Comparison of ENCODE assay signal across 8 cellular contexts in the genomic region with DNA sequence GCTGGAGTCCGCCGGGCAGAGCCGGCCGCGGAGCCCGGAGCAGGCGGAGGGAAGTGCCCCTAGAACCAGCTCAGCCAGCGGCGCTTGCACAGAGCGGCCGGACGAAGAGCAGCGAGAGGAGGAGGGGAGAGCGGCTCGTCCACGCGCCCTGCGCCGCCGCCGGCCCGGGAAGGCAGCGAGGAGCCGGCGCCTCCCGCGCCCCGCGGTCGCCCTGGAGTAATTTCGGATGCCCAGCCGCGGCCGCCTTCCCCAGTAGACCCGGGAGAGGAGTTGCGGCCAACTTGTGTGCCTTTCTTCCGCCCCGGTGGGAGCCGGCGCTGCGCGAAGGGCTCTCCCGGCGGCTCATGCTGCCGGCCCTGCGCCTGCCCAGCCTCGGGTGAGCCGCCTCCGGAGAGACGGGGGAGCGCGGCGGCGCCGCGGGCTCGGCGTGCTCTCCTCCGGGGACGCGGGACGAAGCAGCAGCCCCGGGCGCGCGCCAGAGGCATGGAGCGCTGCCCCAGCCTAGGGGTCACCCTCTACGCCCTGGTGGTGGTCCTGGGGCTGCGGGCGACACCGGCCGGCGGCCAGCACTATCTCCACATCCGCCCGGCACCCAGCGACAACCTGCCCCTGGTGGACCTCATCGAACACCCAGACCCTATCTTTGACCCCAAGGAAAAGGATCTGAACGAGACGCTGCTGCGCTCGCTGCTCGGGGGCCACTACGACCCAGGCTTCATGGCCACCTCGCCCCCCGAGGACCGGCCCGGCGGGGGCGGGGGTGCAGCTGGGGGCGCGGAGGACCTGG. TPM values are rescaled to one million over a fixed set of nuclear protein-coding genes. Genes with fewer than 3 reads are reported as not detected.
DNase-seq lines count a peak whose midpoint lies in the region; ATAC-seq and TF ChIP-seq lines count a peak whose summit lies in the region.

No MANE protein-coding gene starts in this region.

- TF ChIP-seq CTCF in BJ (IDR thresholded peaks at IDR 0.05; ENCODE audit: insufficient read depth, low read depth, low read length) (no peak), type B pancreatic cell (conservative IDR thresholded peaks at IDR 0.05) (no peak)

- no peaks in the 10 kb centered on the region for H3K9me3 Mint-ChIP-seq in activated T-cell treated with anti-CD3 and anti-CD28 coated beads, Interleukin-2, amount 50 U/mL, for 4 hours
- H3K9me3 Mint-ChIP-seq in natural killer cell treated with Interleukin-12 subunit alpha and Interleukin-12 subunit beta and Interleukin-15 and Interleukin-18, amount 100 ng/mL, for 72 hours: no peaks in the 10 kb centered on the region
- no peaks in the 10 kb centered on the region for H3K9me3 Mint-ChIP-seq in type B pancreatic cell

- H3K27me3 Mint-ChIP-seq in activated T-cell treated with anti-CD3 and anti-CD28 coated beads, Interleukin-2, amount 50 U/mL, for 4 hours (ENCODE audit: low read depth): peaks cover 48% of the 10 kb centered on the region
- peaks cover 49 to 64% of the 10 kb centered on the region in 2 donors for H3K27me3 Mint-ChIP-seq in natural killer cell treated with Interleukin-12 subunit alpha and Interleukin-12 subunit beta and Interleukin-15 and Interleukin-18, amount 100 ng/mL, for 72 hours
- H3K27me3 Mint-ChIP-seq in type B pancreatic cell: peaks cover 69% of the 10 kb centered on the region

- POLR2A ChIA-PET in BJ (lab: Charles Lee): no interaction called here

- no peak overlapping the region for H3K27ac Mint-ChIP-seq in natural killer cell treated with Interleukin-12 subunit alpha and Interleukin-12 subunit beta and Interleukin-15 and Interleukin-18, amount 100 ng/mL, for 72 hours
- H3K27ac Mint-ChIP-seq in type B pancreatic cell: no peak overlapping the region

- H3K36me3 ChIP-seq in BJ (ENCODE audit: control insufficient read depth, insufficient read depth, low read length) (no peaks in the 10 kb centered on the region), H7 (replicated peaks; ENCODE audit: control insufficient read depth, insufficient read depth, low read length) (no peaks in the 10 kb centered on the region)

- ATAC-seq in activated T-cell treated with anti-CD3 and anti-CD28 coated beads, Interleukin-2, amount 50 U/mL, for 4 hours: peak; percentile 51 to 57
- peak; percentile 53 to 72 for ATAC-seq in natural killer cell treated with Interleukin-12 subunit alpha and Interleukin-12 subunit beta and Interleukin-15 and Interleukin-18, amount 100 ng/mL, for 72 hours
- no peak for ATAC-seq in HG03460 (IDR thresholded peaks at IDR 0.05; ENCODE audit: unreplicated experiment)

- CTCF ChIA-PET in BJ (lab: Yijun Ruan, JAX): interaction anchor here (0.5 to 12.8 kb wide), 15 partner anchors 9 to 240 kb away, joined by 3 to 274 read pairs (median 3); a partner anchor contains a TSS

- H3K4me3 Mint-ChIP-seq in activated T-cell treated with anti-CD3 and anti-CD28 coated beads, Interleukin-2, amount 50 U/mL, for 4 hours: peak overlapping the region; percentile 71
- H3K4me3 Mint-ChIP-seq in natural killer cell treated with Interleukin-12 subunit alpha and Interleukin-12 subunit beta and Interleukin-15 and Interleukin-18, amount 100 ng/mL, for 72 hours: peak overlapping the region; percentile 47
- peak overlapping the region; percentile 84 for H3K4me3 Mint-ChIP-seq in type B pancreatic cell

- DNase-seq in BJ (ENCODE audit: low read depth) (no peak), H7 (peak; percentile 83), NCI-H774 (lab: John Stamatoyannopoulos, UW) (peak; percentile 21), fibroblast of peridontal ligament (ENCODE audit: extremely low read depth) (peak; percentile 39), type B pancreatic cell (ENCODE audit: extremely low spot score, unreplicated experiment) (peak; percentile 81)
- peak; percentile 28 for DNase-seq in activated T-cell treated with anti-CD3 and anti-CD28 coated beads, Interleukin-2, amount 50 U/mL, for 4 hours
- DNase-seq in natural killer cell treated with Interleukin-12 subunit alpha and Interleukin-12 subunit beta and Interleukin-15 and Interleukin-18, amount 100 ng/mL, for 72 hours (ENCODE audit: low spot score): no peak

- peaks cover 36% of the 10 kb centered on the region for H3K4me1 Mint-ChIP-seq in activated T-cell treated with anti-CD3 and anti-CD28 coated beads, Interleukin-2, amount 50 U/mL, for 4 hours (ENCODE audit: low read depth)
- H3K4me1 Mint-ChIP-seq in natural killer cell treated with Interleukin-12 subunit alpha and Interleukin-12 subunit beta and Interleukin-15 and Interleukin-18, amount 100 ng/mL, for 72 hours (ENCODE audit: low read depth in 2 of 2): peaks cover 0 to 10% of the 10 kb centered on the region in 2 donors
- peaks cover 19% of the 10 kb centered on the region for H3K4me1 Mint-ChIP-seq in type B pancreatic cell (ENCODE audit: unreplicated experiment)

- H3K36me3 Mint-ChIP-seq in activated T-cell treated with anti-CD3 and anti-CD28 coated beads, Interleukin-2, amount 50 U/mL, for 4 hours (ENCODE audit: insufficient read depth): no peaks in the 10 kb centered on the region
- H3K36me3 Mint-ChIP-seq in natural killer cell treated with Interleukin-12 subunit alpha and Interleukin-12 subunit beta and Interleukin-15 and Interleukin-18, amount 100 ng/mL, for 72 hours: no peaks in the 10 kb centered on the region
- H3K36me3 Mint-ChIP-seq in type B pancreatic cell: no peaks in the 10 kb centered on the region

- H3K27me3 ChIP-seq in BJ (ENCODE audit: control insufficient read depth, insufficient read depth, low read length) (peaks cover 15% of the 10 kb centered on the region), H7 (ENCODE audit: control insufficient read depth, insufficient read depth, low read length) (peaks cover 59% of the 10 kb centered on the region)

- H3K4me3 ChIP-seq in BJ (ENCODE audit: low read depth, low read length) (peak overlapping the region; percentile 49), H7 (ENCODE audit: insufficient read depth, low read depth, low read length) (peak overlapping the region; percentile 63)

RNA-seq across cellular contexts. Expression of a gene that starts 0.4 kb away (rescaled TPM):
- polyA plus RNA-seq in BJ (2011; rRNA removed): 0.26 and 0.49 TPM in 2 replicates
- polyA minus RNA-seq in BJ (2011; rRNA and poly(A)+ RNA removed): 0.31 and 0.38 TPM in 2 replicates
- total RNA-seq in H7 (2014; rRNA removed; shearing (Covaris generic)): 0.78 and 4.1 TPM in 2 replicates
- under 1 TPM; 0.37 to 0.89 (median 0.43) TPM for total RNA-seq in activated T-cell treated with anti-CD3 and anti-CD28 coated beads, Interleukin-2, amount 50 U/mL, for 4 hours
- total RNA-seq in natural killer cell treated with Interleukin-12 subunit alpha and Interleukin-12 subunit beta and Interleukin-15 and Interleukin-18, amount 100 ng/mL, for 72 hours: not detected
- 1.7 and 13.7 TPM in 2 replicates for total RNA-seq in type B pancreatic cell (ENCODE audit: low replicate concordance)

Comparison
In these comparisons a context has a peak if more than half of its experiments do, and no peak if none do; other contexts are left out.
1. DNase-seq: peak in H7 (single experiment), NCI-H774 (single experiment), activated T-cell treated with anti-CD3 and anti-CD28 coated beads, Interleukin-2, amount 50 U/mL, for 4 hours (single experiment), fibroblast of peridontal ligament (single experiment) and type B pancreatic cell (single experiment); none in BJ (single experiment) and natural killer cell treated with Interleukin-12 subunit alpha and Interleukin-12 subunit beta and Interleukin-15 and Interleukin-18, amount 100 ng/mL, for 72 hours (single experiment).
2. Peak in every context shown above with its lines, with median percentiles within 50 percentile points of each other: H3K4me3 Mint-ChIP-seq.